21 cellular contexts compared by ENCODE assay signal in the genomic region with DNA sequence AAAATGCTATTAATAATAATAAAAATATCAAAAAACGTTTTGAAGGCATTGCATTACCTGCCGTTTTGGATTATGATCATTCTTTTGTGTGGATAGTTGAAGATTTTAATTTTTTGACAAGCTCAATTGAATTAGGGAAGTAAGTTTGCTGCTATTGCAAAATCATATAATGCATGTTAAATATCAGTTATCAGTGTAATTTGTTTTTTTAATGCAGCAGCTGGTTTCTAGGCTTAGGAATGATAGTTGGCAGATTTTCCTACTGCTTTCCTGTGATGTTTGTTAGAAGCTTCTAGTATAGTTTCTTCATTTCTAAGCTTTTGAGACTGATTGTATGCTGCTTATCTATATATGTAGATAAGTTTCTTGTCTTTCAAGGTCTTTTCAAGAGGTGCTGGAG.
A peak's percentile ranks its signal among the peaks of the same experiment; 100 is the strongest.
DNase-seq lines count a peak whose midpoint lies in the region; ATAC-seq and TF ChIP-seq lines count a peak whose summit lies in the region.
"Had no signal": no experiment of that assay in that cellular context is flagged by ENCODE, and none has a peak within 500 bp of the region (broad histone marks: within the 10 kb centered on the region; RNA-seq: fewer than 3 reads in every experiment).

No MANE protein-coding gene starts in this region.

- H3K4me3 ChIP-seq in SK-N-SH (ENCODE audit: low read depth in 2 of 2, low read length in 1 of 2) (no peak overlapping the region), testis (no peak overlapping the region)
- H3K4me3 ChIP-seq: BLaER1, SK-N-MC had no signal

- DNase-seq in NOMO-1 treated with DMSO at 0.1 percent for 48 hours (lab: John Stamatoyannopoulos, UW; ENCODE audit: unreplicated experiment) (peak; percentile 58), NOMO-1 treated with dmso at 0.1 percent for 144 hours (lab: John Stamatoyannopoulos, UW; ENCODE audit: unreplicated experiment) (no peak), Kasumi-1 (lab: John Stamatoyannopoulos, UW) (peak; percentile 10 to 12), SK-N-SH (no peak), NCI-H2081 (lab: John Stamatoyannopoulos, UW) (no peak), testis (no peak)
- DNase-seq: CD8-positive, alpha-beta T cell; DMS 273 treated with DMSO at 0.1 percent for 48 hours; DMS79; EL; GDM1; Karpas-422; NCI-H2029; NCI-H526 treated with DMSO at 0.1 percent for 48 hours; SIG-M5 had no signal

- H2AFZ ChIP-seq in SK-N-SH (ENCODE audit: low read depth), result no peak overlapping the region

- POLR2A ChIA-PET in SK-N-SH (lab: Yijun Ruan, JAX), result no interaction called here

- H3K36me3 ChIP-seq in SK-N-SH (replicated peaks in 1 of 2; ENCODE audit: control insufficient read depth in 1 of 2, insufficient read depth in 2 of 2, low read length in 1 of 2) (no peaks in the 10 kb centered on the region), testis (ENCODE audit: low read depth, missing control alignments) (no peaks in the 10 kb centered on the region)

- H3K9me2 ChIP-seq in SK-N-SH, result no peaks in the 10 kb centered on the region

- no peak overlapping the region for H3K27ac ChIP-seq in SK-N-SH (ENCODE audit: low read depth in 2 of 2, low read length in 1 of 2)
- H3K27ac ChIP-seq in testis, result no peak overlapping the region
- H3K27ac ChIP-seq: 22Rv1, BLaER1, HL-60 had no signal

- CTCF ChIA-PET in SK-N-SH (lab: Yijun Ruan, JAX), result interaction anchor here (0.8 to 1.7 kb wide), 3 partner anchors 8 to 95 kb away, joined by 3 to 6 read pairs (median 5); no protein-coding TSS in a partner anchor

- TF ChIP-seq RAD21 in SK-N-SH (IDR thresholded peaks at IDR 0.05; ENCODE audit: low read length), result no peak

- intact Hi-C loops in testis (cut with DNase I; ENCODE audit: low total_unique reads), result no loop called here

- peak in 1 of 2 experiments; percentile 63; a peak in 2 of 4 replicates for TF ChIP-seq EP300 in SK-N-SH (IDR thresholded peaks at IDR 0.05; ENCODE audit: borderline replicate concordance in 1 of 2, low read depth in 1 of 2, low read length in 1 of 2)

- peaks cover 5% of the 10 kb centered on the region; the same call in 1 of the 2 replicates for H4K20me1 ChIP-seq in SK-N-SH (ENCODE audit: insufficient read depth)

- H3K79me2 ChIP-seq in SK-N-SH (ENCODE audit: insufficient read depth), result peaks cover 17% of the 10 kb centered on the region

- H3K4me1 ChIP-seq in SK-N-SH (ENCODE audit: control insufficient read depth in 1 of 2, insufficient read depth in 2 of 2, low read depth in 1 of 2, low read length in 1 of 2) (peaks cover 32 to 36% of the 10 kb centered on the region in 2 experiments; a peak in 3 of 4 replicates), testis (peaks cover 5% of the 10 kb centered on the region)

- H3K9ac ChIP-seq in SK-N-SH, result no peak overlapping the region
- H3K9ac ChIP-seq: BLaER1 had no signal

- H3F3A ChIP-seq in SK-N-SH (replicated peaks; ENCODE audit: insufficient read depth), result peaks cover 4% of the 10 kb centered on the region

- no peak overlapping the region for H3K4me2 ChIP-seq in SK-N-SH

- H3K27me3 ChIP-seq in SK-N-SH (ENCODE audit: insufficient read depth), result no peaks in the 10 kb centered on the region
- H3K27me3 ChIP-seq in testis, result no peaks in the 10 kb centered on the region
- H3K27me3 ChIP-seq: BLaER1 had no signal

- TF ChIP-seq POLR2A in testis (IDR thresholded peaks at IDR 0.05), result no peak

- H3K9me3 ChIP-seq in SK-N-SH, result no peaks in the 10 kb centered on the region
- H3K9me3 ChIP-seq in testis, result no peaks in the 10 kb centered on the region
- H3K9me3 ChIP-seq: BLaER1 had no signal

- WGBS in SK-N-SH (ENCODE audit: low lambda C conversion rate), result 52% methylated on average over 2 of the region's 2 CpGs
- 70 to 72% methylated on average over 2 of the region's 2 CpGs for WGBS in testis, 2 donors

- TF ChIP-seq CTCF in SK-N-SH (IDR thresholded peaks at IDR 0.05) (no peak), testis (IDR thresholded peaks at IDR 0.05) (no peak)

- ATAC-seq in GM19035 (IDR thresholded peaks at IDR 0.05; ENCODE audit: unreplicated experiment), result no peak
- ATAC-seq: CD8-positive, alpha-beta T cell; GM12878 had no signal

TF ChIP-seq in SK-N-SH, 30 proteins besides CTCF, POLR2A, EP300 and RAD21:
- TF ChIP-seq POLR2AphosphoS5 (IDR thresholded peaks at IDR 0.05; ENCODE audit: low read depth, low read length), result no peak
- TF ChIP-seq GATA2 (CRISPR knock-in tag; IDR thresholded peaks at IDR 0.05), result peak; percentile 31; the same call in 1 of the 2 replicates
- peak; percentile 60; the same call in 1 of the 2 replicates for TF ChIP-seq RCOR1 (IDR thresholded peaks at IDR 0.05; ENCODE audit: low read length)
- TF ChIP-seq TCF12 (IDR thresholded peaks at IDR 0.05), result 0 out of 2 replicates have a peak, but pooled peaks have one; percentile 5
TF ChIP-seq in SK-N-SH: peak in this region for 3.

Comparison
In these comparisons a context has a peak if more than half of its experiments do, and no peak if none do; other contexts are left out.
1. DNase-seq: peak in NOMO-1 treated with DMSO at 0.1 percent for 48 hours (single experiment) and Kasumi-1 (2 of 2); none in NOMO-1 treated with dmso at 0.1 percent for 144 hours (single experiment), SK-N-SH (single experiment), NCI-H2081 (0 of 2) and testis (single experiment).